Comparison of ENCODE assay signal across 7 cellular contexts in the genomic region with DNA sequence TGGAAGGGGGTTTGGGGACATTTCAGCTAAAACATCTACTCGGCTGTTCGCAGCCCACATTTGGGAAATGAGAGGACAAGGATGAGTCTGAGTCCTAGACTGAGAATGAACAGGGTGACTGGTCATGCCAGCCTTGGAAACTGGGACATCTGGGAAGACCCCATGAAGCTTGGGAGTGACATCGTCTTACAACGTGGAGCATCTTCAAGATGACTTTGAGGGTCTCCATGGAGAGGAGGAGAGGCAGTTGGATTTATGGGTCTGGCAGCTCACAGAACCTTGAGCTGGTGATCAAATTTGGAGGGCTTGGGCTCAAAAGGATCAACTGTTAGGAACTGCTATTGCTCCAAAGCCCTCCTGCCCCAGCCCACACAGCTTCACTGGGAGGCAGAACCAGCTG.
A peak's percentile ranks its signal among the peaks of the same experiment; 100 is the strongest.
DNase-seq lines count a peak whose midpoint lies in the region; ATAC-seq, FAIRE-seq and TF ChIP-seq lines count a peak whose summit lies in the region.
"Not testable (repeated sequence)": the region's sequence is repeated elsewhere in the genome, so short reads cannot be mapped to it uniquely, and the experiment has no call there.

No MANE protein-coding gene starts in this region.

- H3K4me1 ChIP-seq in BLaER1 (peaks cover 13% of the 10 kb centered on the region), DOHH2 (ENCODE audit: control insufficient read depth, low read length) (peaks cover 18% of the 10 kb centered on the region)
- not testable (repeated sequence) for H3K4me1 ChIP-seq in HUES6 (ENCODE audit: control insufficient read depth, insufficient read depth, low read length); MM.1S (ENCODE audit: low read length); H1 (replicated peaks in 1 of 4; ENCODE audit: control insufficient read depth in 3 of 4, insufficient read depth in 4 of 4, low read length in 3 of 4); HepG2 (ENCODE audit: insufficient read depth, low read length)

- peaks cover 18% of the 10 kb centered on the region for H3K9me3 Mint-ChIP-seq in activated CD4-positive, alpha-beta T cell treated with anti-CD3 and anti-CD28 coated beads, Interleukin-2, amount 10 ng/mL, durations not matched to agents 24 days and 14 days

- not testable (repeated sequence) for H3K36me3 ChIP-seq in BLaER1; DOHH2 (ENCODE audit: control insufficient read depth, low read length); MM.1S (replicated peaks; ENCODE audit: insufficient read depth, low read length); HepG2 (replicated peaks in 1 of 2; ENCODE audit: control insufficient read depth in 1 of 2, insufficient read depth in 2 of 2, low read length in 2 of 2)
- H3K36me3 ChIP-seq in HUES6 (ENCODE audit: control insufficient read depth, insufficient read depth, low read length) (peaks cover 29% of the 10 kb centered on the region), H1 (ENCODE audit: control insufficient read depth in 2 of 4, insufficient read depth in 4 of 4, low read length in 3 of 4) (peaks cover 0 to 24% (median 6%) of the 10 kb centered on the region in 4 experiments; a peak in 3 of 8 replicates)

- H3K4me3 Mint-ChIP-seq in activated CD4-positive, alpha-beta T cell treated with anti-CD3 and anti-CD28 coated beads, Interleukin-2, amount 10 ng/mL, durations not matched to agents 24 days and 14 days: not testable (repeated sequence)

- H3K79me2 ChIP-seq in DOHH2 (ENCODE audit: control insufficient read depth, low read length); MM.1S (ENCODE audit: low read length); H1 (ENCODE audit: control insufficient read depth in 1 of 2, insufficient read depth in 2 of 2, low read length in 2 of 2); HepG2 (ENCODE audit: insufficient read depth, low read length): not testable (repeated sequence)

- not testable (repeated sequence) for H4K5ac ChIP-seq in H1 (ENCODE audit: insufficient read length, low read depth, low read length)

- H3K36me3 Mint-ChIP-seq in activated CD4-positive, alpha-beta T cell treated with anti-CD3 and anti-CD28 coated beads, Interleukin-2, amount 10 ng/mL, durations not matched to agents 24 days and 14 days (ENCODE audit: low read depth): not testable (repeated sequence)

- H2AK5ac ChIP-seq in H1 (ENCODE audit: low read depth, low read length): not testable (repeated sequence)

- H3K18ac ChIP-seq in H1 (ENCODE audit: extremely low read depth, low read length): not testable (repeated sequence)

- not testable (repeated sequence) for H3K23me2 ChIP-seq in H1 (ENCODE audit: low read depth, low read length)

- TF ChIP-seq RAD21 in H1 (IDR thresholded peaks at IDR 0.05 in 1 of 2, conservative IDR thresholded peaks at IDR 0.05 in 1 of 2; ENCODE audit: low read depth in 2 of 2, low read length in 2 of 2); HepG2 (CRISPR knock-in tag; IDR thresholded peaks at IDR 0.05): not testable (repeated sequence)

- CTCF ChIA-PET in H1 (lab: Charles Lee; ENCODE audit: partially characterized antibody): interaction anchor here (1.1 kb wide), 1 partner anchor 13 kb away, joined by 4 read pairs; no protein-coding TSS in a partner anchor
- CTCF ChIA-PET in HepG2 (lab: Yijun Ruan, JAX; ENCODE audit: low intra/inter-chr PET ratio, low total read pairs): not testable (repeated sequence)

- peak overlapping the region; percentile 19 for H3K27ac Mint-ChIP-seq in activated CD4-positive, alpha-beta T cell treated with anti-CD3 and anti-CD28 coated beads, Interleukin-2, amount 10 ng/mL, durations not matched to agents 24 days and 14 days

- not testable (repeated sequence) for H4K8ac ChIP-seq in H1 (ENCODE audit: extremely low read depth, insufficient read depth, low read length)

- H3K4me2 ChIP-seq in BLaER1 (peak overlapping the region; percentile 53), DOHH2 (ENCODE audit: low read length) (peak overlapping the region; percentile 60), MM.1S (ENCODE audit: low read depth, low read length) (peak overlapping the region; percentile 43; the same call in 1 of the 2 replicates), H1 (ENCODE audit: insufficient read depth in 1 of 2, low read depth in 2 of 2, low read length in 2 of 2) (peak overlapping the region in 1 of 2 experiments; percentile 57; a peak in 1 of 4 replicates), HepG2 (ENCODE audit: low read depth, low read length) (peak overlapping the region; percentile 70)

- not testable (repeated sequence) for H3K14ac ChIP-seq in H1 (ENCODE audit: insufficient read length)

- WGBS in H1 (ENCODE audit: extremely low coverage in 1 of 2, insufficient coverage in 1 of 2, insufficient read length in 1 of 2, insufficient replicate concordance in 2 of 2, low coverage in 1 of 2, low lambda C conversion rate in 2 of 2, missing lambda C conversion rate in 1 of 2), 2 experiments: 95% methylated on average over 4 of the region's 4 CpGs; no CpG with 5 or more reads in 1 of the 2 experiments
- 36% methylated on average over 4 of the region's 4 CpGs for WGBS in HepG2 (ENCODE audit: low lambda C conversion rate)

- not testable (repeated sequence) for ATAC-seq in HepG2

- H4K20me1 ChIP-seq in BLaER1; DOHH2 (ENCODE audit: control insufficient read depth, insufficient read depth, low read depth, low read length); MM.1S (ENCODE audit: insufficient read depth, low read length); H1 (replicated peaks in 1 of 2; ENCODE audit: control insufficient read depth in 1 of 2, insufficient read depth in 2 of 2, low read length in 2 of 2); HepG2 (ENCODE audit: insufficient read depth, low read length): not testable (repeated sequence)

- POLR2A ChIA-PET in H1 (lab: Charles Lee; ENCODE audit: partially characterized antibody): interaction anchor here (1.0 to 4.4 kb wide), 8 partner anchors 8 to 199 kb away, joined by 3 to 44 read pairs (median 4); partner anchors contain the start of gene FAM120AOS
- POLR2A ChIA-PET in HepG2 (lab: Yijun Ruan, JAX): not testable (repeated sequence)

- H2BK20ac ChIP-seq in H1 (ENCODE audit: low read length): not testable (repeated sequence)

- peaks cover 18% of the 10 kb centered on the region for H3K27me3 Mint-ChIP-seq in activated CD4-positive, alpha-beta T cell treated with anti-CD3 and anti-CD28 coated beads, Interleukin-2, amount 10 ng/mL, durations not matched to agents 24 days and 14 days

- H2BK120ac ChIP-seq in H1 (replicated peaks; ENCODE audit: low read depth, low read length): not testable (repeated sequence)

- H3K4me3 ChIP-seq in BLaER1; MM.1S (ENCODE audit: low read length); H1 (ENCODE audit: extremely low read depth in 1 of 4, insufficient read depth in 2 of 4, low read depth in 3 of 4, low read length in 4 of 4): not testable (repeated sequence)
- H3K4me3 ChIP-seq in DOHH2 (ENCODE audit: low read length) (peak overlapping the region; percentile 41), HUES6 (ENCODE audit: low read depth, low read length) (0 out of 2 replicates have a peak overlapping the region, but pooled peaks have one; percentile 0), HepG2 (replicated peaks in 1 of 3; ENCODE audit: insufficient read depth in 1 of 3, low read depth in 2 of 3, low read length in 3 of 3) (peak overlapping the region in 1 of 3 experiments; percentile 57; a peak in 1 of 6 replicates)

- not testable (repeated sequence) for FAIRE-seq in H1 (lab: Jason Lieb, UNC); HepG2 (lab: Jason Lieb, UNC)

- not testable (repeated sequence) for H3F3A ChIP-seq in DOHH2 (ENCODE audit: control insufficient read depth, insufficient read depth); MM.1S (ENCODE audit: insufficient read depth, low read length)

- not testable (repeated sequence) for H4K91ac ChIP-seq in H1 (replicated peaks; ENCODE audit: insufficient read length, low read length)

- H3K9me3 ChIP-seq in BLaER1 (peaks cover 18% of the 10 kb centered on the region), DOHH2 (ENCODE audit: control insufficient read depth, insufficient read depth, low read length) (peaks cover 14% of the 10 kb centered on the region; the same call in 1 of the 2 replicates)
- H3K9me3 ChIP-seq in HUES6 (ENCODE audit: control insufficient read depth, insufficient read depth, low read depth, low read length); MM.1S (replicated peaks; ENCODE audit: insufficient read depth, low read length); H1 (ENCODE audit: insufficient read depth in 2 of 2, low read depth in 1 of 2, low read length in 1 of 2); HepG2 (ENCODE audit: low read length): not testable (repeated sequence)

- peak; percentile 27 to 81 for TF ChIP-seq POLR2A in H1 (IDR thresholded peaks at IDR 0.05; ENCODE audit: control extremely low read depth in 1 of 2, low read depth in 2 of 2, low read length in 2 of 2)
- TF ChIP-seq POLR2A in HepG2 (IDR thresholded peaks at IDR 0.05; ENCODE audit: insufficient read depth in 1 of 2, low read depth in 2 of 2, low read length in 2 of 2): not testable (repeated sequence)

- H3K27me3 ChIP-seq in BLaER1; DOHH2 (ENCODE audit: control insufficient read depth, low read length); MM.1S (replicated peaks; ENCODE audit: insufficient read depth, low read length); H1 (replicated peaks in 1 of 4; ENCODE audit: control insufficient read depth in 3 of 4, extremely low read depth in 1 of 4, insufficient read depth in 3 of 4, low read length in 3 of 4); HepG2 (ENCODE audit: control insufficient read depth in 1 of 2, insufficient read depth in 2 of 2, low read length in 2 of 2): not testable (repeated sequence)
- peaks cover 23% of the 10 kb centered on the region for H3K27me3 ChIP-seq in HUES6 (ENCODE audit: control insufficient read depth, insufficient read depth, low read length)

- not testable (repeated sequence) for H3K4ac ChIP-seq in H1 (replicated peaks; ENCODE audit: insufficient read length, low read depth, low read length)

- not testable (repeated sequence) for H3K9ac ChIP-seq in BLaER1; HUES6 (ENCODE audit: low read length); MM.1S (ENCODE audit: low read length); H1 (replicated peaks in 1 of 4; ENCODE audit: extremely low read depth in 1 of 4, low read depth in 3 of 4, low read length in 3 of 4); HepG2 (ENCODE audit: insufficient read depth, low read depth, low read length)

- H3K27ac ChIP-seq in BLaER1; DOHH2 (ENCODE audit: low read depth, low read length); HUES6 (ENCODE audit: low read depth, low read length); MM.1S (ENCODE audit: low read length); H1 (ENCODE audit: low read depth, low read length); HepG2 (ENCODE audit: extremely low read length, insufficient read depth, low read length): not testable (repeated sequence)

- not testable (repeated sequence) for H2BK15ac ChIP-seq in H1 (ENCODE audit: low read length)

- not testable (repeated sequence) for H3K79me1 ChIP-seq in H1 (ENCODE audit: low read depth, low read length)

- not testable (repeated sequence) for H2BK12ac ChIP-seq in H1 (ENCODE audit: low read depth, low read length)

- in situ Hi-C loops in HepG2 (cut with HindIII; ENCODE audit: extremely low pct_ligation_motif_present, low pct_unique_long_range_greater_than_20kb): not testable (repeated sequence)

- not testable (repeated sequence) for TF ChIP-seq EP300 in H1 (IDR thresholded peaks at IDR 0.05; ENCODE audit: borderline replicate concordance in 1 of 2, low read depth in 2 of 2, low read length in 2 of 2); HepG2 (IDR thresholded peaks at IDR 0.05; ENCODE audit: low read depth in 2 of 2, low read length in 2 of 2); HepG2 (CRISPR knock-in tag; IDR thresholded peaks at IDR 0.05; ENCODE audit: borderline replicate concordance)

- not testable (repeated sequence) for H3K23ac ChIP-seq in H1 (ENCODE audit: insufficient read length)

- TF ChIP-seq CTCF in DOHH2 (IDR thresholded peaks at IDR 0.05; ENCODE audit: low read depth, low read length, poor library complexity, severe bottlenecking); MM.1S (IDR thresholded peaks at IDR 0.05; ENCODE audit: low read length); H1 (IDR thresholded peaks at IDR 0.05; ENCODE audit: control extremely low read depth in 1 of 3, insufficient read depth in 1 of 3, low read depth in 1 of 3, low read length in 3 of 3); HepG2 (CRISPR knock-in tag; IDR thresholded peaks at IDR 0.05): not testable (repeated sequence)

- H2BK5ac ChIP-seq in H1 (ENCODE audit: low read depth, low read length): not testable (repeated sequence)

- H3K56ac ChIP-seq in H1 (replicated peaks; ENCODE audit: insufficient read length, low read depth, low read length): not testable (repeated sequence)

- H2AFZ ChIP-seq in MM.1S (ENCODE audit: low read length): 0 out of 2 replicates have a peak overlapping the region, but pooled peaks have one; percentile 53
- H2AFZ ChIP-seq in H1 (ENCODE audit: low read length): not testable (repeated sequence)
- H2AFZ ChIP-seq in HepG2 (ENCODE audit: low read length): peak overlapping the region; percentile 72

- H3K4me1 Mint-ChIP-seq in activated CD4-positive, alpha-beta T cell treated with anti-CD3 and anti-CD28 coated beads, Interleukin-2, amount 10 ng/mL, durations not matched to agents 24 days and 14 days: not testable (repeated sequence)

- BruUV-seq in HepG2 (replicated peaks; lab: Mats Ljungman, UMichigan): not testable (repeated sequence)

- not testable (repeated sequence) for DNase-seq in MM.1S; activated CD4-positive, alpha-beta T cell treated with anti-CD3 and anti-CD28 coated beads, Interleukin-2, amount 10 ng/mL, durations not matched to agents 24 days and 14 days; H1 (ENCODE audit: low read depth in 1 of 2, low spot score in 2 of 2); HepG2 (ENCODE audit: low spot score)

- not testable (repeated sequence) for H3K9me2 ChIP-seq in DOHH2 (replicated peaks; ENCODE audit: control insufficient read depth, low read length); MM.1S (replicated peaks; ENCODE audit: insufficient read depth, low read length)

- intact Hi-C loops in activated CD4-positive, alpha-beta T cell treated with anti-CD3 and anti-CD28 coated beads, Interleukin-2, amount 10 ng/mL, durations not matched to agents 24 days and 14 days (cut with micrococcal nuclease); HepG2 (cut with micrococcal nuclease; ENCODE audit: unreplicated experiment): not testable (repeated sequence)
